Comparison of ENCODE assay signal across 10 cellular contexts in genomic region chr14:28831126-28831525, GRCh38.
DNase-seq lines count a peak whose midpoint lies in the region; ATAC-seq and TF ChIP-seq lines count a peak whose summit lies in the region.
"Had no signal": no experiment of that assay in that cellular context is flagged by ENCODE, and none has a peak within 500 bp of the region (broad histone marks: within the 10 kb centered on the region; RNA-seq: fewer than 3 reads in every experiment).

No MANE protein-coding gene starts in this region.

- no peaks in the 10 kb centered on the region for H3K4me1 ChIP-seq in transverse colon
- no peaks in the 10 kb centered on the region for H3K4me1 ChIP-seq in ovary (ENCODE audit: insufficient read depth)

- H3K4me3 Mint-ChIP-seq in osteocyte (ENCODE audit: unreplicated experiment): no peak overlapping the region
- H3K4me3 Mint-ChIP-seq: central memory CD8-positive, alpha-beta T cell had no signal

- H3K9me3 ChIP-seq in transverse colon (no peaks in the 10 kb centered on the region), ovary (no peaks in the 10 kb centered on the region)

- TF ChIP-seq EP300 in transverse colon (IDR thresholded peaks at IDR 0.05; ENCODE audit: low read depth) (no peak), ovary (IDR thresholded peaks at IDR 0.05) (no peak)

- 29 to 47% methylated on average over 2 to 3 of the region's 3 CpGs for WGBS in transverse colon (ENCODE audit: low coverage in 1 of 2), 2 donors
- 10 to 28% (median 13%) methylated on average over 3 of the region's 3 CpGs for WGBS in ovary, 3 donors

- intact Hi-C loops in transverse colon (cut with DNase I; ENCODE audit: low total_unique reads): no loop called here
- intact Hi-C loops in cardiac septum (cut with DNase I): no loop called here
- intact Hi-C loops in ovary (cut with DNase I): no loop called here

- H3K36me3 Mint-ChIP-seq in osteocyte (ENCODE audit: unreplicated experiment): no peaks in the 10 kb centered on the region

- peaks cover 8% of the 10 kb centered on the region for H3K27me3 Mint-ChIP-seq in osteocyte (ENCODE audit: unreplicated experiment)
- H3K27me3 Mint-ChIP-seq: central memory CD8-positive, alpha-beta T cell had no signal

- no peak overlapping the region for H3K27ac Mint-ChIP-seq in osteocyte (ENCODE audit: unreplicated experiment)

- H3K27ac ChIP-seq in transverse colon: no peak overlapping the region
- H3K27ac ChIP-seq in ovary: no peak overlapping the region

- no peak for TF ChIP-seq POLR2A in transverse colon (IDR thresholded peaks at IDR 0.05)
- TF ChIP-seq POLR2A in ovary (IDR thresholded peaks at IDR 0.05): no peak

- peak; percentile 100 for ATAC-seq in GM18909 (IDR thresholded peaks at IDR 0.05; ENCODE audit: poor library complexity, unreplicated experiment)
- peak; percentile 96 for ATAC-seq in GM21737 (IDR thresholded peaks at IDR 0.05; ENCODE audit: unreplicated experiment)
- peak; percentile 99 for ATAC-seq in HG03342 (IDR thresholded peaks at IDR 0.05; ENCODE audit: unreplicated experiment)

- in situ Hi-C loops in transverse colon (cut with MboI; ENCODE audit: low pct_ligation_motif_present in 1 of 4, low pct_unique_long_range_greater_than_20kb in 1 of 4, low sequenced_read_pairs in 3 of 4): no loop called here

- H3K27me3 ChIP-seq in transverse colon: no peaks in the 10 kb centered on the region
- no peaks in the 10 kb centered on the region for H3K27me3 ChIP-seq in ovary

- peak; percentile 29 for DNase-seq in left kidney (ENCODE audit: low read depth, low spot score)
- no peak for DNase-seq in transverse colon
- DNase-seq in cardiac septum (ENCODE audit: low spot score): no peak
- no peak for DNase-seq in ovary
- DNase-seq in osteocyte (ENCODE audit: extremely low spot score, unreplicated experiment): no peak
- DNase-seq: glutamatergic neuron had no signal

- no peaks in the 10 kb centered on the region for H3K4me1 Mint-ChIP-seq in osteocyte (ENCODE audit: unreplicated experiment)
- H3K4me1 Mint-ChIP-seq: central memory CD8-positive, alpha-beta T cell had no signal

- no peaks in the 10 kb centered on the region for H3K9me3 Mint-ChIP-seq in osteocyte (ENCODE audit: unreplicated experiment)

- H3K4me3 ChIP-seq in transverse colon (no peak overlapping the region), ovary (no peak overlapping the region)

- H3K36me3 ChIP-seq in transverse colon (no peaks in the 10 kb centered on the region), ovary (no peaks in the 10 kb centered on the region)

- TF ChIP-seq CTCF in transverse colon (IDR thresholded peaks at IDR 0.05) (no peak), ovary (IDR thresholded peaks at IDR 0.05) (no peak), osteocyte (IDR thresholded peaks at IDR 0.05) (no peak)
